Comparison of ENCODE assay signal across 8 cellular contexts in the genomic region with DNA sequence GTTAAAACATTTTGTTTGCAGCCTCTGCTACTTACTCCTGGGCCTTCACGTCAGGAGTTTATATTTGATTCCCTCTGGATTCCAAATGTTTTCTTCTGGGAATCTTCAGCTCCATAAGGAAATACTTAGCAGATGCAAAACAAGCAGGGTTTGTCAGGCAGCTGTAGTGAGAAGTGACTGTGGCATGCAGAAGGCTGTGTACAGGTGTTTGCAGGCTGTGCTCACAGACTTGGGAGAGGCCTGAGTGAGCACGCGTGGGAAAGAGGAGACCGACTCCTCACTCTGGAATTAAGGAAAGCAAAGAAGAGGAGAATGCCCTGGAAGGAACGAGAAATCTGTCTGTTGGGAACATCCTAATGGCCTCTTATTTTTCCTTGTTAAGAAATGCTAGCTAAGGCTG.
DNase-seq lines count a peak whose midpoint lies in the region; ATAC-seq and TF ChIP-seq lines count a peak whose summit lies in the region.

No MANE protein-coding gene starts in this region.

- H3K27ac ChIP-seq in heart right ventricle (peak overlapping the region; percentile 16 to 83 (median 70)), cingulate gyrus (ENCODE audit: low read depth, low read length) (peak overlapping the region; percentile 20), uterus (peak overlapping the region; percentile 75 to 86)

- WGBS in heart right ventricle, 2 donors, result 62 to 72% methylated on average over 5 of the region's 5 CpGs

- DNase-seq in heart right ventricle (no peak), cardiac septum (ENCODE audit: low spot score) (no peak), mucosa of descending colon (peak; percentile 45 to 50 (median 46)), uterus (no peak), retina (no peak)
- DNase-seq in activated T-cell treated with anti-CD3 and anti-CD28 coated beads, Interleukin-2, amount 50 U/mL, for 48 hours, result no peak

- H3K4me3 ChIP-seq in heart right ventricle, result no peak overlapping the region
- H3K4me3 ChIP-seq in mucosa of descending colon, result no peak overlapping the region
- no peak overlapping the region for H3K4me3 ChIP-seq in uterus

- no peak for TF ChIP-seq CTCF in heart right ventricle (IDR thresholded peaks at IDR 0.05)
- no peak for TF ChIP-seq CTCF in mucosa of descending colon (IDR thresholded peaks at IDR 0.05)
- TF ChIP-seq CTCF in uterus (IDR thresholded peaks at IDR 0.05), result no peak

- H3K9me3 ChIP-seq in heart right ventricle (no peaks in the 10 kb centered on the region), mucosa of descending colon (no peaks in the 10 kb centered on the region), uterus (no peaks in the 10 kb centered on the region)

- no peak for TF ChIP-seq POLR2A in uterus (IDR thresholded peaks at IDR 0.05)

- peaks cover 0 to 100% (median 6%) of the 10 kb centered on the region in 9 donors for H3K36me3 ChIP-seq in heart right ventricle
- H3K36me3 ChIP-seq in mucosa of descending colon (ENCODE audit: low read depth), result no peaks in the 10 kb centered on the region
- no peaks in the 10 kb centered on the region for H3K36me3 ChIP-seq in uterus

- intact Hi-C loops in heart right ventricle (cut with DNase I) (loop anchor here in 6 of 10 donors (5.0 to 10.0 kb wide), 6 partner anchors 74 to 576 kb away; no protein-coding TSS in a partner anchor), cardiac septum (cut with DNase I) (loop anchor here (10.0 kb wide), 1 partner anchor 464 kb away; no protein-coding TSS in a partner anchor), mucosa of descending colon (cut with DNase I, micrococcal nuclease) (no loop called here), uterus (cut with DNase I; ENCODE audit: low total_unique reads) (no loop called here)

- peaks cover 16 to 100% (median 95%) of the 10 kb centered on the region in 9 donors for H3K4me1 ChIP-seq in heart right ventricle
- H3K4me1 ChIP-seq in mucosa of descending colon (ENCODE audit: low read depth), result peaks cover 21% of the 10 kb centered on the region
- H3K4me1 ChIP-seq in uterus, result peaks cover 24 to 28% of the 10 kb centered on the region in 2 donors

- ATAC-seq in heart right ventricle (peak in 4 of 8 donors; percentile 3 to 24 (median 11)), mucosa of descending colon (peak; percentile 68), HG02759 (IDR thresholded peaks at IDR 0.05; ENCODE audit: unreplicated experiment) (no peak)

- H3K27me3 ChIP-seq in heart right ventricle (no peaks in the 10 kb centered on the region), uterus (no peaks in the 10 kb centered on the region)

Comparison
In these comparisons a context has a peak if more than half of its experiments do, and no peak if none do; other contexts are left out.
1. DNase-seq: peak in mucosa of descending colon (3 of 3); none in heart right ventricle (0 of 2), cardiac septum (single experiment), uterus (0 of 2), retina (single experiment) and activated T-cell treated with anti-CD3 and anti-CD28 coated beads, Interleukin-2, amount 50 U/mL, for 48 hours (0 of 2).
2. H3K27ac ChIP-seq: peak in every context shown above with its lines; median percentile 80 in uterus; 70 in heart right ventricle; 20 in cingulate gyrus.
3. intact Hi-C loops: an anchor here in heart right ventricle (5.0 to 10.0 kb wide) and cardiac septum (10.0 kb wide); none called in mucosa of descending colon and uterus.